ENCODE assay signal across 21 cellular contexts in the genomic region with DNA sequence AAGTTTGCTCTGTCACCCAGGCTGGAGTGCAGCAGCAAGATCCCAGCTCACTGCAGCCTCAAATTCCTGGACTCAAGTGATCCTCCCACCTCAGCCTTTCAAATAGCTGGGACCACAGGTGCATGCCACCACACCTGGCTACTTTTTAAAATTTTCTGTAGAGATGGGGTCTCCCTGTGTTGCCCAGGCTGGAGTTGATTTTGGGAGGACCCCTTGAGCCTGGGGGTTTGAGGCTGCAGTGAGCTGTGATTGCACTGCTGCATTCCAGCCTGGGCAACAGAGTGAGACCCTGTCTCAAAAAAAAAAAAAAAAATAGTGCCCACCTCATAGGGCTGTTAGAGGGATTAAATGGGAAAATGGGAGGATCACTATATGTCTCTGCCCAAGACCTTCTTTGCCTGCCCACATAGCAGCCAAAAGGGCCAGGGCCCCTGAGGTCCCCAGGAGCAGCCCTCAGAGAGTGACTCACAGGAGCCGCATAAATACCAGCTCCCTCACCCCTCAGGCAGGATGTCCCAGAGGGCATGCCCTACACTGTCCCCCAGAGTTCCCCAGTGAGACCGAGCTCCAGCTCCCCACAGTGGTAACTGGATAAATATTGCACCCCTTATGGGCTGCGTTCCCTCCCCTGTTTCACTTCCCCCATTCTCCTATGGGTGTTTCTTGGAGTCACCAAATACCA. TPM values are rescaled to one million over a fixed set of nuclear protein-coding genes. Genes with fewer than 3 reads are reported as not detected.
DNase-seq lines count a peak whose midpoint lies in the region; ATAC-seq, FAIRE-seq and TF ChIP-seq lines count a peak whose summit lies in the region.
"Had no signal": no experiment of that assay in that cellular context is flagged by ENCODE, and none has a peak within 500 bp of the region (broad histone marks: within the 10 kb centered on the region; RNA-seq: fewer than 3 reads in every experiment).

No MANE protein-coding gene starts in this region.

- H3K36me3 Mint-ChIP-seq in memory B cell, result no peaks in the 10 kb centered on the region
- H3K36me3 Mint-ChIP-seq in T-helper 2 cell treated with Interferon-gamma antibody and Interleukin-4, amounts not matched to agents 5 μg/mL and 100 μg/mL, for 36 hours (ENCODE audit: low read depth), result no peaks in the 10 kb centered on the region
- H3K36me3 Mint-ChIP-seq: CD4-positive, CD25-positive, alpha-beta regulatory T cell; naive thymus-derived CD8-positive, alpha-beta T cell had no signal

- no peaks in the 10 kb centered on the region for H3K9me3 Mint-ChIP-seq in memory B cell
- H3K9me3 Mint-ChIP-seq in T-helper 2 cell treated with Interferon-gamma antibody and Interleukin-4, amounts not matched to agents 5 μg/mL and 100 μg/mL, for 36 hours, result no peaks in the 10 kb centered on the region
- H3K9me3 Mint-ChIP-seq: activated T-cell treated with anti-CD3 and anti-CD28 coated beads, Interleukin-2, amount 50 U/mL, for 4 hours; CD4-positive, CD25-positive, alpha-beta regulatory T cell; dendritic cell treated with granulocyte-macrophage colony-stimulating factor and Interleukin-4, amounts not matched to agents 40 ng/mL and 50 ng/mL, for 4 days; naive thymus-derived CD8-positive, alpha-beta T cell had no signal

- no peak for TF ChIP-seq EP300 in A549 (IDR thresholded peaks at IDR 0.05)

- H2AFZ ChIP-seq in OCI-LY3 (ENCODE audit: low read depth, low read length), result no peak overlapping the region

- ATAC-seq in A549 (peak; percentile 15 to 26; a peak in 3 of 6 replicates), memory B cell (ENCODE audit: low read depth) (peak; percentile 36)
- ATAC-seq: activated T-cell treated with anti-CD3 and anti-CD28 coated beads, Interleukin-2, amount 50 U/mL, for 4 hours; naive thymus-derived CD8-positive, alpha-beta T cell had no signal

- H3K27ac ChIP-seq in A549 (peak overlapping the region; percentile 21 to 45; a peak in 2 of 6 replicates), OCI-LY3 (ENCODE audit: low read length) (no peak overlapping the region), WERI-Rb-1 (no peak overlapping the region)
- H3K27ac ChIP-seq: sigmoid colon had no signal

- H3K27me3 ChIP-seq in OCI-LY3 (ENCODE audit: low read depth, low read length) (no peaks in the 10 kb centered on the region), WERI-Rb-1 (ENCODE audit: insufficient read depth, low read depth, severe bottlenecking) (no peaks in the 10 kb centered on the region)
- H3K27me3 ChIP-seq: sigmoid colon had no signal

- H3K27me3 Mint-ChIP-seq in memory B cell, result peaks cover 5% of the 10 kb centered on the region
- peaks cover 6% of the 10 kb centered on the region for H3K27me3 Mint-ChIP-seq in T-helper 2 cell treated with Interferon-gamma antibody and Interleukin-4, amounts not matched to agents 5 μg/mL and 100 μg/mL, for 36 hours (ENCODE audit: low read depth)
- H3K27me3 Mint-ChIP-seq: CD4-positive, CD25-positive, alpha-beta regulatory T cell had no signal

- no peak for TF ChIP-seq CTCF in A549 (IDR thresholded peaks at IDR 0.05)
- no peak for TF ChIP-seq CTCF in OCI-LY3 (IDR thresholded peaks at IDR 0.05; ENCODE audit: low read depth, low read length)
- no peak for TF ChIP-seq CTCF in WERI-Rb-1 (IDR thresholded peaks at IDR 0.05; ENCODE audit: low read depth, low read length)

- H3K4me2 ChIP-seq in A549 (peak overlapping the region; percentile 39; the same call in 1 of the 3 replicates), OCI-LY3 (ENCODE audit: low read length) (peak overlapping the region; percentile 12; the same call in 1 of the 2 replicates)

- H4K20me1 ChIP-seq in OCI-LY3 (ENCODE audit: insufficient read depth, low read length), result no peaks in the 10 kb centered on the region

- TF ChIP-seq RAD21 in A549 (conservative IDR thresholded peaks at IDR 0.05 in 1 of 2, IDR thresholded peaks at IDR 0.05 in 1 of 2), result no peak

- no peak overlapping the region for H3K9ac ChIP-seq in OCI-LY3 (ENCODE audit: low read length)

- no peak overlapping the region for H3K27ac Mint-ChIP-seq in memory B cell
- no peak overlapping the region for H3K27ac Mint-ChIP-seq in T-helper 2 cell treated with Interferon-gamma antibody and Interleukin-4, amounts not matched to agents 5 μg/mL and 100 μg/mL, for 36 hours
- H3K27ac Mint-ChIP-seq: CD4-positive, CD25-positive, alpha-beta regulatory T cell; dendritic cell treated with granulocyte-macrophage colony-stimulating factor and Interleukin-4, amounts not matched to agents 40 ng/mL and 50 ng/mL, for 4 days; naive thymus-derived CD8-positive, alpha-beta T cell had no signal

- no peak for FAIRE-seq in A549 (lab: Jason Lieb, UNC)
- FAIRE-seq: G401.6 had no signal

- H3K79me2 ChIP-seq in OCI-LY3 (ENCODE audit: low read length), result no peaks in the 10 kb centered on the region

- 27% methylated on average over 3 of the region's 3 CpGs for WGBS in A549 (ENCODE audit: missing lambda C conversion rate)

- H3K36me3 ChIP-seq in OCI-LY3 (replicated peaks; ENCODE audit: low read depth, low read length) (no peaks in the 10 kb centered on the region), WERI-Rb-1 (no peaks in the 10 kb centered on the region)
- H3K36me3 ChIP-seq: sigmoid colon had no signal

- H3K4me1 ChIP-seq in A549, result peaks cover 32% of the 10 kb centered on the region
- H3K4me1 ChIP-seq in OCI-LY3 (ENCODE audit: low read length), result peaks cover 18% of the 10 kb centered on the region

- peaks cover 18% of the 10 kb centered on the region for H3K4me1 Mint-ChIP-seq in memory B cell
- H3K4me1 Mint-ChIP-seq in T-helper 2 cell treated with Interferon-gamma antibody and Interleukin-4, amounts not matched to agents 5 μg/mL and 100 μg/mL, for 36 hours (ENCODE audit: low read depth), result peaks cover 18% of the 10 kb centered on the region

- H3K4me3 Mint-ChIP-seq in memory B cell, result no peak overlapping the region
- no peak overlapping the region for H3K4me3 Mint-ChIP-seq in T-helper 2 cell treated with Interferon-gamma antibody and Interleukin-4, amounts not matched to agents 5 μg/mL and 100 μg/mL, for 36 hours
- H3K4me3 Mint-ChIP-seq: activated T-cell treated with anti-CD3 and anti-CD28 coated beads, Interleukin-2, amount 50 U/mL, for 4 hours; CD4-positive, CD25-positive, alpha-beta regulatory T cell; dendritic cell treated with granulocyte-macrophage colony-stimulating factor and Interleukin-4, amounts not matched to agents 40 ng/mL and 50 ng/mL, for 4 days; naive thymus-derived CD8-positive, alpha-beta T cell had no signal

- H3K9me3 ChIP-seq in A549 (no peaks in the 10 kb centered on the region), OCI-LY3 (ENCODE audit: insufficient read depth, low read length) (no peaks in the 10 kb centered on the region), WERI-Rb-1 (ENCODE audit: severe bottlenecking) (no peaks in the 10 kb centered on the region)
- H3K9me3 ChIP-seq: sigmoid colon had no signal

- no peak for TF ChIP-seq POLR2A in A549 (IDR thresholded peaks at IDR 0.05; ENCODE audit: low read length)

- no peak for DNase-seq in A549 (ENCODE audit: low read depth in 1 of 2, low spot score in 1 of 2)
- DNase-seq in ELR (ENCODE audit: low read depth), result peak; percentile 57
- DNase-seq in memory B cell (ENCODE audit: low spot score in 2 of 2), result no peak
- DNase-seq in WERI-Rb-1, result no peak
- DNase-seq in H4 (ENCODE audit: low spot score), result no peak
- no peak for DNase-seq in NCI-H2227 treated with DMSO at 0.1 percent for 48 hours (lab: John Stamatoyannopoulos, UW)
- DNase-seq in T-helper 2 cell treated with Interferon-gamma antibody and Interleukin-4, amounts not matched to agents 5 μg/mL and 100 μg/mL, for 36 hours (ENCODE audit: low spot score), result no peak
- DNase-seq: activated CD8-positive, alpha-beta memory T cell treated with anti-CD3 and anti-CD28 coated beads for 24 hours; activated naive CD4-positive, alpha-beta T cell treated with Interleukin-2 at 50 U/mL for 16 hours; activated T-cell treated with anti-CD3 and anti-CD28 coated beads, Interleukin-2, amount 50 U/mL, for 4 hours; anterior cingulate cortex; CD4-positive, CD25-positive, alpha-beta regulatory T cell; Kasumi-1; naive thymus-derived CD8-positive, alpha-beta T cell; NCI-H2081; sigmoid colon; stimulated activated CD8-positive, alpha-beta memory T cell treated with anti-CD3 and anti-CD28 coated beads, Interleukin-4, amount 100 ng/mL, for 48 hours; T-helper 9 cell had no signal

- no peak overlapping the region for H3K4me3 ChIP-seq in A549
- H3K4me3 ChIP-seq in OCI-LY3 (ENCODE audit: low read length), result no peak overlapping the region
- H3K4me3 ChIP-seq in WERI-Rb-1 (ENCODE audit: low read depth, low read length), result no peak overlapping the region
- H3K4me3 ChIP-seq: sigmoid colon had no signal

- POLR2A ChIA-PET in A549 (lab: Yijun Ruan, JAX), result no interaction called here

- CTCF ChIA-PET in A549 (lab: Yijun Ruan, JAX), result interaction anchor here (1.7 kb wide), 1 partner anchor 18 kb away, joined by 4 read pairs; no protein-coding TSS in a partner anchor

TF ChIP-seq in A549, 52 proteins besides CTCF, POLR2A, EP300 and RAD21 (continues in another document):
- TF ChIP-seq CBX2 (IDR thresholded peaks at IDR 0.05; ENCODE audit: borderline replicate concordance, low read depth), result no peak

RNA-seq across cellular contexts. Expression of gene MDGA1, which starts 11.7 kb away (rescaled TPM):
- 0.74 and 1.1 TPM in 2 replicates for polyA plus RNA-seq in A549 (2011; rRNA removed)
- 7.4 and 7.5 TPM in 2 replicates for polyA plus RNA-seq in A549 (2012; cell fraction: cytosol; rRNA removed)
- 22.8 and 24.6 TPM in 2 replicates for polyA plus RNA-seq in A549 (2012; cell fraction: nucleus; rRNA removed)
- 7.5 to 9.1 TPM (median 8.5 TPM) in 3 replicates for polyA plus RNA-seq in A549 (2017; fragmentation: RNase III; extraction: RNeasy Plus Mini Kit Qiagen cat#74134 plus additional on column Dnase treatment)
- polyA minus RNA-seq in A549 (2011; rRNA and poly(A)+ RNA removed), result 2.6 and 3.7 TPM in 2 replicates
- total RNA-seq in H4 (2014; rRNA removed; shearing (Covaris generic)), result 2.2 and 2.3 TPM in 2 replicates

Comparison
In these comparisons a context has a peak if more than half of its experiments do, and no peak if none do; other contexts are left out.
1. H3K27ac ChIP-seq: peak in A549 (2 of 2); none in OCI-LY3 (single experiment) and WERI-Rb-1 (single experiment).